In genomic region chr2:207046642-207047213, GRCh38 we compare ENCODE assay signal across 8 cellular contexts.
DNase-seq lines count a peak whose midpoint lies in the region; ATAC-seq and TF ChIP-seq lines count a peak whose summit lies in the region.

No MANE protein-coding gene starts in this region.

- peak; percentile 88 for ATAC-seq in activated naive CD8-positive, alpha-beta T cell treated with anti-CD3 and anti-CD28 coated beads, Interleukin-2, amount 10 ng/mL, durations not matched to agents 7 days and 5 days (ENCODE audit: low read depth)
- no peak for ATAC-seq in GM21717 (IDR thresholded peaks at IDR 0.05; ENCODE audit: unreplicated experiment)

- H3K27ac Mint-ChIP-seq in activated naive CD8-positive, alpha-beta T cell treated with anti-CD3 and anti-CD28 coated beads, Interleukin-2, amount 10 ng/mL, durations not matched to agents 7 days and 5 days: peak overlapping the region; percentile 11
- H3K27ac Mint-ChIP-seq in type B pancreatic cell: no peak overlapping the region

- POLR2A ChIA-PET in activated naive CD8-positive, alpha-beta T cell treated with anti-CD3 and anti-CD28 coated beads, Interleukin-2, amount 10 ng/mL, durations not matched to agents 7 days and 5 days (lab: Charles Lee): no interaction called here

- peaks cover 11% of the 10 kb centered on the region for H3K27me3 Mint-ChIP-seq in activated naive CD8-positive, alpha-beta T cell treated with anti-CD3 and anti-CD28 coated beads, Interleukin-2, amount 10 ng/mL, durations not matched to agents 7 days and 5 days
- peaks cover 8% of the 10 kb centered on the region for H3K27me3 Mint-ChIP-seq in type B pancreatic cell

- peaks cover 9% of the 10 kb centered on the region for H3K4me1 Mint-ChIP-seq in activated naive CD8-positive, alpha-beta T cell treated with anti-CD3 and anti-CD28 coated beads, Interleukin-2, amount 10 ng/mL, durations not matched to agents 7 days and 5 days
- H3K4me1 Mint-ChIP-seq in type B pancreatic cell (ENCODE audit: unreplicated experiment): peaks cover 28% of the 10 kb centered on the region

- peak overlapping the region; percentile 23 for H3K4me3 Mint-ChIP-seq in activated naive CD8-positive, alpha-beta T cell treated with anti-CD3 and anti-CD28 coated beads, Interleukin-2, amount 10 ng/mL, durations not matched to agents 7 days and 5 days
- H3K4me3 Mint-ChIP-seq in type B pancreatic cell: no peak overlapping the region

- H3K36me3 Mint-ChIP-seq in activated naive CD8-positive, alpha-beta T cell treated with anti-CD3 and anti-CD28 coated beads, Interleukin-2, amount 10 ng/mL, durations not matched to agents 7 days and 5 days: no peaks in the 10 kb centered on the region
- no peaks in the 10 kb centered on the region for H3K36me3 Mint-ChIP-seq in type B pancreatic cell

- TF ChIP-seq CTCF in type B pancreatic cell (conservative IDR thresholded peaks at IDR 0.05): no peak

- H3K9me3 Mint-ChIP-seq in activated naive CD8-positive, alpha-beta T cell treated with anti-CD3 and anti-CD28 coated beads, Interleukin-2, amount 10 ng/mL, durations not matched to agents 7 days and 5 days: peaks cover 2% of the 10 kb centered on the region
- no peaks in the 10 kb centered on the region for H3K9me3 Mint-ChIP-seq in type B pancreatic cell

- peak; percentile 56 for DNase-seq in GM03348 (ENCODE audit: low spot score)
- peak; percentile 72 for DNase-seq in NCI-H2081 treated with DMSO at 0.1 percent for 48 hours (lab: John Stamatoyannopoulos, UW)
- no peak for DNase-seq in activated naive CD8-positive, alpha-beta T cell treated with anti-CD3 and anti-CD28 coated beads, Interleukin-2, amount 10 ng/mL, durations not matched to agents 7 days and 5 days
- DNase-seq in midbrain (lab: John Stamatoyannopoulos, UW): peak; percentile 64
- DNase-seq in type B pancreatic cell (ENCODE audit: extremely low spot score, unreplicated experiment): no peak
- DNase-seq in GF-D8 (lab: John Stamatoyannopoulos, UW): no peak
- DNase-seq in NCI-H1105 treated with DMSO at 0.1 percent for 48 hours (lab: John Stamatoyannopoulos, UW): no peak

Comparison
In these comparisons a context has a peak if more than half of its experiments do, and no peak if none do; other contexts are left out.
1. DNase-seq: peak in GM03348 (single experiment), NCI-H2081 treated with DMSO at 0.1 percent for 48 hours (single experiment) and midbrain (single experiment); none in activated naive CD8-positive, alpha-beta T cell treated with anti-CD3 and anti-CD28 coated beads, Interleukin-2, amount 10 ng/mL, durations not matched to agents 7 days and 5 days (single experiment), type B pancreatic cell (single experiment), GF-D8 (single experiment) and NCI-H1105 treated with DMSO at 0.1 percent for 48 hours (single experiment).